Comparison of ENCODE assay signal across 14 cellular contexts in genomic region chr22:32538516-32538915, GRCh38.
DNase-seq lines count a peak whose midpoint lies in the region; ATAC-seq and TF ChIP-seq lines count a peak whose summit lies in the region.
"Had no signal": no experiment of that assay in that cellular context is flagged by ENCODE, and none has a peak within 500 bp of the region (broad histone marks: within the 10 kb centered on the region; RNA-seq: fewer than 3 reads in every experiment).

No MANE protein-coding gene starts in this region.

- H3K36me3 ChIP-seq in KMS-11 (ENCODE audit: insufficient read depth) (no peaks in the 10 kb centered on the region), trophoblast cell (ENCODE audit: control insufficient read depth in 1 of 2, insufficient read depth in 2 of 2, low read length in 2 of 2) (peaks cover 0 to 2% of the 10 kb centered on the region in 2 experiments), upper lobe of left lung (no peaks in the 10 kb centered on the region), ascending aorta (no peaks in the 10 kb centered on the region)

- H3K4me3 ChIP-seq in KMS-11 (IDR thresholded peaks at IDR 0.05; ENCODE audit: insufficient read depth, low read depth, low read length) (no peak overlapping the region), trophoblast cell (ENCODE audit: low read depth, low read length) (no peak overlapping the region), upper lobe of left lung (no peak overlapping the region), ascending aorta (no peak overlapping the region)

- H2BK5ac ChIP-seq in trophoblast cell (ENCODE audit: low read depth, low read length, poor library complexity) = no peak overlapping the region

- H3K9ac ChIP-seq in KMS-11 = no peak overlapping the region
- H3K9ac ChIP-seq in trophoblast cell (ENCODE audit: low read length) = no peak overlapping the region

- no peak overlapping the region for H4K12ac ChIP-seq in trophoblast cell (ENCODE audit: low read depth, low read length)

- H2AFZ ChIP-seq in KMS-11 (ENCODE audit: low read depth) (peak overlapping the region; percentile 70; the same call in 1 of the 2 replicates), trophoblast cell (ENCODE audit: insufficient read depth, low read length, poor library complexity) (no peak overlapping the region)

- peak; percentile 86 for DNase-seq in left kidney (ENCODE audit: low read depth, low spot score)
- DNase-seq in trophoblast cell = no peak
- DNase-seq in upper lobe of left lung = no peak
- no peak for DNase-seq in hepatic stellate cell (ENCODE audit: low spot score)
- no peak for DNase-seq in ascending aorta (ENCODE audit: low spot score in 2 of 2)
- no peak for DNase-seq in head of caudate nucleus
- DNase-seq: C1 segment of cervical spinal cord; CD4-positive, alpha-beta T cell; DMS79 treated with DMSO at 0.1 percent for 48 hours; EL; HCEC 1CT; HFFc6 had no signal

- intact Hi-C loops in ascending aorta (cut with DNase I) = no loop called here
- intact Hi-C loops in head of caudate nucleus (cut with DNase I) = no loop called here

- H3K79me1 ChIP-seq in trophoblast cell (ENCODE audit: low read length) = peaks cover 11% of the 10 kb centered on the region

- no peak overlapping the region for H3K14ac ChIP-seq in trophoblast cell (ENCODE audit: low read length)

- H3K4ac ChIP-seq in trophoblast cell (ENCODE audit: low read depth, low read length) = no peak overlapping the region

- no peak for TF ChIP-seq POLR2A in upper lobe of left lung (IDR thresholded peaks at IDR 0.05)

- TF ChIP-seq CTCF in KMS-11 (conservative IDR thresholded peaks at IDR 0.05; ENCODE audit: low read depth, low read length) = no peak
- TF ChIP-seq CTCF in upper lobe of left lung (IDR thresholded peaks at IDR 0.05) = no peak
- no peak for TF ChIP-seq CTCF in ascending aorta (IDR thresholded peaks at IDR 0.05)

- TF ChIP-seq EP300 in upper lobe of left lung (IDR thresholded peaks at IDR 0.05) = no peak

- H2BK12ac ChIP-seq in trophoblast cell (ENCODE audit: low read length) = peak overlapping the region; percentile 19

- H3K23ac ChIP-seq in trophoblast cell (ENCODE audit: low read length) = no peak overlapping the region

- H3K27ac ChIP-seq in KMS-11 (peak overlapping the region; percentile 88), trophoblast cell (ENCODE audit: low read depth, low read length) (no peak overlapping the region), upper lobe of left lung (peak overlapping the region in 3 of 4 donors; percentile 69 to 89 (median 83)), ascending aorta (no peak overlapping the region)
- H3K27ac ChIP-seq: HL-60 had no signal

- peak overlapping the region; percentile 34 for H2AK5ac ChIP-seq in trophoblast cell (ENCODE audit: low read length)

- H3K4me1 ChIP-seq in KMS-11 (ENCODE audit: low read depth, poor library complexity, severe bottlenecking) (peaks cover 69% of the 10 kb centered on the region), trophoblast cell (ENCODE audit: control insufficient read depth in 1 of 2, insufficient read depth in 2 of 2, low read length in 2 of 2) (peaks cover 22 to 28% of the 10 kb centered on the region in 2 experiments), upper lobe of left lung (peaks cover 27 to 38% (median 30%) of the 10 kb centered on the region in 4 donors), ascending aorta (no peaks in the 10 kb centered on the region)

- H4K91ac ChIP-seq in trophoblast cell (ENCODE audit: low read depth, low read length) = no peak overlapping the region

- H4K20me1 ChIP-seq in KMS-11 (ENCODE audit: insufficient read depth) = no peaks in the 10 kb centered on the region

- no peak overlapping the region for H3K18ac ChIP-seq in trophoblast cell (ENCODE audit: low read length)

- H4K8ac ChIP-seq in trophoblast cell (ENCODE audit: low read depth, low read length) = no peak overlapping the region

- no CpG with 5 or more reads among the region's 7 CpGs for WGBS in trophoblast cell (ENCODE audit: extremely low coverage, insufficient coverage, insufficient read length)
- WGBS in upper lobe of left lung, 2 donors = 92 to 95% methylated on average over 7 of the region's 7 CpGs

- peak overlapping the region; percentile 86 for H3K4me2 ChIP-seq in KMS-11
- H3K4me2 ChIP-seq in trophoblast cell (ENCODE audit: low read length) = no peak overlapping the region

- H2BK120ac ChIP-seq in trophoblast cell (ENCODE audit: insufficient read depth, low read length, poor library complexity) = no peak overlapping the region

- no peak for ATAC-seq in upper lobe of left lung (ENCODE audit: low FRiP score in 2 of 2)

- H3K9me3 ChIP-seq in trophoblast cell (ENCODE audit: insufficient read depth, low read depth, low read length) (no peaks in the 10 kb centered on the region), upper lobe of left lung (no peaks in the 10 kb centered on the region), ascending aorta (no peaks in the 10 kb centered on the region)

- H3K27me3 ChIP-seq in KMS-11 (ENCODE audit: insufficient read depth, low read depth) (no peaks in the 10 kb centered on the region), trophoblast cell (ENCODE audit: insufficient read depth, low read length) (no peaks in the 10 kb centered on the region), upper lobe of left lung (no peaks in the 10 kb centered on the region), ascending aorta (no peaks in the 10 kb centered on the region)

- H3K79me2 ChIP-seq in KMS-11 (ENCODE audit: insufficient read depth, low read depth) (no peaks in the 10 kb centered on the region), trophoblast cell (ENCODE audit: control insufficient read depth, insufficient read depth, low read length, poor library complexity) (no peaks in the 10 kb centered on the region)

Comparison
In these comparisons a context has a peak if more than half of its experiments do, and no peak if none do; other contexts are left out.
1. H3K27ac ChIP-seq: peak in KMS-11 (single experiment) and upper lobe of left lung (3 of 4); none in trophoblast cell (single experiment) and ascending aorta (0 of 2).